Comparison of ENCODE assay signal across 8 cellular contexts in genomic region chr12:45728625-45729232, GRCh38. TPM values are rescaled to one million over a fixed set of nuclear protein-coding genes. Genes with fewer than 3 reads are reported as not detected.
DNase-seq lines count a peak whose midpoint lies in the region; FAIRE-seq and TF ChIP-seq lines count a peak whose summit lies in the region.

No MANE protein-coding gene starts in this region.

- H3K27ac ChIP-seq in RWPE1, result peak overlapping the region; percentile 99

- peak overlapping the region; percentile 100 for H3K27ac Mint-ChIP-seq in nephron progenitor cell
- H3K27ac Mint-ChIP-seq in stimulated activated naive CD8-positive, alpha-beta T cell treated with anti-CD3 and anti-CD28 coated beads, Interleukin-15, Interleukin-2, amounts not matched to agents 100 ng/mL and 50 ng/mL, for 24 hours, result peak overlapping the region; percentile 100

- peak overlapping the region; percentile 99 for H3K4me3 Mint-ChIP-seq in nephron progenitor cell
- H3K4me3 Mint-ChIP-seq in stimulated activated naive CD8-positive, alpha-beta T cell treated with anti-CD3 and anti-CD28 coated beads, Interleukin-15, Interleukin-2, amounts not matched to agents 100 ng/mL and 50 ng/mL, for 24 hours, result peak overlapping the region; percentile 100

- CTCF ChIA-PET in RWPE1 (lab: Yijun Ruan, JAX), result interaction anchor here (0.6 to 0.9 kb wide), 8 partner anchors 25 to 724 kb away, joined by 3 read pairs; no protein-coding TSS in a partner anchor

- TF ChIP-seq CTCF in RWPE1 (conservative IDR thresholded peaks at IDR 0.05; ENCODE audit: low read depth) (peak; percentile 97), fibroblast of the aortic adventitia (IDR thresholded peaks at IDR 0.05; ENCODE audit: insufficient read depth, low read length) (peak; percentile 87), nephron progenitor cell (IDR thresholded peaks at IDR 0.05) (peak; percentile 93)

- H3K27me3 ChIP-seq in H7 (ENCODE audit: control insufficient read depth, insufficient read depth, low read length), result no peaks in the 10 kb centered on the region

- no peaks in the 10 kb centered on the region for H3K9me3 Mint-ChIP-seq in nephron progenitor cell
- no peaks in the 10 kb centered on the region for H3K9me3 Mint-ChIP-seq in stimulated activated naive CD8-positive, alpha-beta T cell treated with anti-CD3 and anti-CD28 coated beads, Interleukin-15, Interleukin-2, amounts not matched to agents 100 ng/mL and 50 ng/mL, for 24 hours

- POLR2A ChIA-PET in RWPE1 (lab: Yijun Ruan, JAX; ENCODE audit: low non-redundant PET), result interaction anchor here (0.6 to 0.7 kb wide), 3 partner anchors 19 to 207 kb away, joined by 3 to 4 read pairs (median 3); no protein-coding TSS in a partner anchor

- peak; percentile 87 for DNase-seq in H7
- peak; percentile 99 for DNase-seq in LoVo (ENCODE audit: low spot score)
- peak; percentile 78 for DNase-seq in RWPE1 (ENCODE audit: low spot score)
- DNase-seq in activated effector memory CD4-positive, alpha-beta T cell treated with Interleukin-2 at 50 U/mL for 16 hours, result peak; percentile 95
- peak; percentile 97 for DNase-seq in fibroblast of the aortic adventitia (ENCODE audit: low read depth)
- DNase-seq in nephron progenitor cell, result peak; percentile 96

- peaks cover 17% of the 10 kb centered on the region for H3K36me3 Mint-ChIP-seq in nephron progenitor cell (ENCODE audit: low read depth)
- H3K36me3 Mint-ChIP-seq in stimulated activated naive CD8-positive, alpha-beta T cell treated with anti-CD3 and anti-CD28 coated beads, Interleukin-15, Interleukin-2, amounts not matched to agents 100 ng/mL and 50 ng/mL, for 24 hours (ENCODE audit: low read depth), result peaks cover 15% of the 10 kb centered on the region

- peaks cover 32% of the 10 kb centered on the region for H3K4me1 Mint-ChIP-seq in nephron progenitor cell
- peaks cover 41% of the 10 kb centered on the region for H3K4me1 Mint-ChIP-seq in stimulated activated naive CD8-positive, alpha-beta T cell treated with anti-CD3 and anti-CD28 coated beads, Interleukin-15, Interleukin-2, amounts not matched to agents 100 ng/mL and 50 ng/mL, for 24 hours (ENCODE audit: low read depth)

- FAIRE-seq in G401.6 (lab: Jason Lieb, UNC), result peak; percentile 94

- H3K4me3 ChIP-seq in H7 (ENCODE audit: insufficient read depth, low read depth, low read length) (peak overlapping the region; percentile 90), fibroblast of the aortic adventitia (ENCODE audit: low read depth, low read length) (peak overlapping the region; percentile 91)

- H3K36me3 ChIP-seq in H7 (replicated peaks; ENCODE audit: control insufficient read depth, insufficient read depth, low read length), result no peaks in the 10 kb centered on the region; the same call in 1 of the 2 replicates

- H3K27me3 Mint-ChIP-seq in nephron progenitor cell (ENCODE audit: low read depth, poor library complexity), result no peaks in the 10 kb centered on the region
- H3K27me3 Mint-ChIP-seq in stimulated activated naive CD8-positive, alpha-beta T cell treated with anti-CD3 and anti-CD28 coated beads, Interleukin-15, Interleukin-2, amounts not matched to agents 100 ng/mL and 50 ng/mL, for 24 hours, result no peaks in the 10 kb centered on the region

RNA-seq across cellular contexts. Expression of gene ARID2, which starts 0.8 kb away (rescaled TPM):
- 20.4 and 32.3 TPM in 2 replicates for total RNA-seq in H7 (2014; rRNA removed; shearing (Covaris generic))
- 17.5 and 25.0 TPM in 2 replicates for total RNA-seq in fibroblast of the aortic adventitia (ENCODE audit: low replicate concordance)

Comparison
In these comparisons a context has a peak if more than half of its experiments do, and no peak if none do; other contexts are left out.
1. Peak in every context shown above with its lines: DNase-seq, H3K4me3 ChIP-seq and H3K27ac ChIP-seq.